In genomic region chr15:50686468-50687301, GRCh38 we compare ENCODE assay signal across 8 cellular contexts. TPM values are rescaled to one million over a fixed set of nuclear protein-coding genes. Genes with fewer than 3 reads are reported as not detected.
DNase-seq lines count a peak whose midpoint lies in the region; ATAC-seq and TF ChIP-seq lines count a peak whose summit lies in the region.

A gene with protein sequence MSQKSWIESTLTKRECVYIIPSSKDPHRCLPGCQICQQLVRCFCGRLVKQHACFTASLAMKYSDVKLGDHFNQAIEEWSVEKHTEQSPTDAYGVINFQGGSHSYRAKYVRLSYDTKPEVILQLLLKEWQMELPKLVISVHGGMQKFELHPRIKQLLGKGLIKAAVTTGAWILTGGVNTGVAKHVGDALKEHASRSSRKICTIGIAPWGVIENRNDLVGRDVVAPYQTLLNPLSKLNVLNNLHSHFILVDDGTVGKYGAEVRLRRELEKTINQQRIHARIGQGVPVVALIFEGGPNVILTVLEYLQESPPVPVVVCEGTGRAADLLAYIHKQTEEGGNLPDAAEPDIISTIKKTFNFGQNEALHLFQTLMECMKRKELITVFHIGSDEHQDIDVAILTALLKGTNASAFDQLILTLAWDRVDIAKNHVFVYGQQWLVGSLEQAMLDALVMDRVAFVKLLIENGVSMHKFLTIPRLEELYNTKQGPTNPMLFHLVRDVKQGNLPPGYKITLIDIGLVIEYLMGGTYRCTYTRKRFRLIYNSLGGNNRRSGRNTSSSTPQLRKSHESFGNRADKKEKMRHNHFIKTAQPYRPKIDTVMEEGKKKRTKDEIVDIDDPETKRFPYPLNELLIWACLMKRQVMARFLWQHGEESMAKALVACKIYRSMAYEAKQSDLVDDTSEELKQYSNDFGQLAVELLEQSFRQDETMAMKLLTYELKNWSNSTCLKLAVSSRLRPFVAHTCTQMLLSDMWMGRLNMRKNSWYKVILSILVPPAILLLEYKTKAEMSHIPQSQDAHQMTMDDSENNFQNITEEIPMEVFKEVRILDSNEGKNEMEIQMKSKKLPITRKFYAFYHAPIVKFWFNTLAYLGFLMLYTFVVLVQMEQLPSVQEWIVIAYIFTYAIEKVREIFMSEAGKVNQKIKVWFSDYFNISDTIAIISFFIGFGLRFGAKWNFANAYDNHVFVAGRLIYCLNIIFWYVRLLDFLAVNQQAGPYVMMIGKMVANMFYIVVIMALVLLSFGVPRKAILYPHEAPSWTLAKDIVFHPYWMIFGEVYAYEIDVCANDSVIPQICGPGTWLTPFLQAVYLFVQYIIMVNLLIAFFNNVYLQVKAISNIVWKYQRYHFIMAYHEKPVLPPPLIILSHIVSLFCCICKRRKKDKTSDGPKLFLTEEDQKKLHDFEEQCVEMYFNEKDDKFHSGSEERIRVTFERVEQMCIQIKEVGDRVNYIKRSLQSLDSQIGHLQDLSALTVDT (N-terminal part only) (minus strand): TSS chr15:50686797. CDS start chr15:50686533, 264 bp downstream.

- H3K4me3 Mint-ChIP-seq in osteocyte (ENCODE audit: unreplicated experiment), result peak within 1 kb of the TSS; percentile 99

- H3K9me3 ChIP-seq in thoracic aorta, result no peaks in the 10 kb centered on the region

- H3K27me3 ChIP-seq in thoracic aorta (replicated peaks; ENCODE audit: insufficient read depth), result no peaks in the 10 kb centered on the region

- DNase-seq in GM04504 (ENCODE audit: low read depth) (peak; percentile 74), HFF-Myc (ENCODE audit: extremely low read depth, low read depth) (peak; percentile 39), NAMALWA (ENCODE audit: low spot score) (peak; percentile 90), SKM-1 (lab: John Stamatoyannopoulos, UW; ENCODE audit: unreplicated experiment) (peak; percentile 74), glomerular visceral epithelial cell (ENCODE audit: extremely low spot score) (peak; percentile 88), osteocyte (ENCODE audit: extremely low spot score, unreplicated experiment) (peak; percentile 95), thoracic aorta (ENCODE audit: low spot score) (peak; percentile 27)
- peak; percentile 91 to 92 for DNase-seq in activated naive CD4-positive, alpha-beta T cell treated with anti-CD3 and anti-CD28 coated beads, Interleukin-2, amount 50 U/mL, for 72 hours (ENCODE audit: low spot score in 2 of 2)

- H3K4me1 ChIP-seq in thoracic aorta (ENCODE audit: control insufficient read depth in 1 of 2, low read depth in 2 of 2), result peaks cover 18 to 46% of the 10 kb centered on the region in 2 donors

- ATAC-seq in activated naive CD4-positive, alpha-beta T cell treated with anti-CD3 and anti-CD28 coated beads, Interleukin-2, amount 50 U/mL, for 72 hours, result peak; percentile 86 to 88
- peak; percentile 92 for ATAC-seq in thoracic aorta (ENCODE audit: insufficient number of reproducible peaks, low FRiP score, low read depth)

- peak within 1 kb of the TSS; percentile 98 to 99 for H3K27ac Mint-ChIP-seq in activated naive CD4-positive, alpha-beta T cell treated with anti-CD3 and anti-CD28 coated beads, Interleukin-2, amount 50 U/mL, for 72 hours
- H3K27ac Mint-ChIP-seq in osteocyte (ENCODE audit: unreplicated experiment), result peak within 1 kb of the TSS; percentile 97

- H3K36me3 Mint-ChIP-seq in activated naive CD4-positive, alpha-beta T cell treated with anti-CD3 and anti-CD28 coated beads, Interleukin-2, amount 50 U/mL, for 72 hours, result peaks cover 29 to 48% of the 10 kb centered on the region in 2 donors
- H3K36me3 Mint-ChIP-seq in osteocyte (ENCODE audit: unreplicated experiment), result peaks cover 2% of the 10 kb centered on the region

- peak within 1 kb of the TSS; percentile 93 to 96 for H3K27ac ChIP-seq in thoracic aorta

- peaks cover 45% of the 10 kb centered on the region for H3K4me1 Mint-ChIP-seq in osteocyte (ENCODE audit: unreplicated experiment)

- no peaks in the 10 kb centered on the region for H3K9me3 Mint-ChIP-seq in activated naive CD4-positive, alpha-beta T cell treated with anti-CD3 and anti-CD28 coated beads, Interleukin-2, amount 50 U/mL, for 72 hours
- no peaks in the 10 kb centered on the region for H3K9me3 Mint-ChIP-seq in osteocyte (ENCODE audit: unreplicated experiment)

- no peaks in the 10 kb centered on the region for H3K36me3 ChIP-seq in thoracic aorta

- H3K4me3 ChIP-seq in HFF-Myc (replicated peaks; ENCODE audit: low read depth, low read length) (peak within 1 kb of the TSS; percentile 98), thoracic aorta (peak within 1 kb of the TSS; percentile 95)

- no peaks in the 10 kb centered on the region for H3K27me3 Mint-ChIP-seq in osteocyte (ENCODE audit: unreplicated experiment)

- TF ChIP-seq CTCF in HFF-Myc (IDR thresholded peaks at IDR 0.05; ENCODE audit: low read depth, low read length, missing control alignments), result no peak
- no peak for TF ChIP-seq CTCF in osteocyte (IDR thresholded peaks at IDR 0.05)
- no peak for TF ChIP-seq CTCF in thoracic aorta (IDR thresholded peaks at IDR 0.05)

RNA-seq across cellular contexts. Expression of the gene that starts here (rescaled TPM):
- 10 to 100 TPM; 48.3 to 55.8 TPM for total RNA-seq in activated naive CD4-positive, alpha-beta T cell treated with anti-CD3 and anti-CD28 coated beads, Interleukin-2, amount 50 U/mL, for 72 hours
- 51.8 and 53.6 TPM in 2 replicates for total RNA-seq in osteocyte
- 10 to 100 TPM; 45.9 to 61.7 TPM for total RNA-seq in thoracic aorta

Comparison
In these comparisons a context has a peak if more than half of its experiments do, and no peak if none do; other contexts are left out.
1. Peak in every context shown above with its lines: DNase-seq, ATAC-seq, H3K4me3 ChIP-seq and H3K27ac ChIP-seq.
2. DNase-seq: peak in every context shown above with its lines; median percentile 95 in osteocyte; 92 in activated naive CD4-positive, alpha-beta T cell treated with anti-CD3 and anti-CD28 coated beads, Interleukin-2, amount 50 U/mL, for 72 hours; 90 in NAMALWA; 88 in glomerular visceral epithelial cell; 74 in GM04504; 74 in SKM-1; 39 in HFF-Myc; 27 in thoracic aorta.